9 cellular contexts compared by ENCODE assay signal in the genomic region with DNA sequence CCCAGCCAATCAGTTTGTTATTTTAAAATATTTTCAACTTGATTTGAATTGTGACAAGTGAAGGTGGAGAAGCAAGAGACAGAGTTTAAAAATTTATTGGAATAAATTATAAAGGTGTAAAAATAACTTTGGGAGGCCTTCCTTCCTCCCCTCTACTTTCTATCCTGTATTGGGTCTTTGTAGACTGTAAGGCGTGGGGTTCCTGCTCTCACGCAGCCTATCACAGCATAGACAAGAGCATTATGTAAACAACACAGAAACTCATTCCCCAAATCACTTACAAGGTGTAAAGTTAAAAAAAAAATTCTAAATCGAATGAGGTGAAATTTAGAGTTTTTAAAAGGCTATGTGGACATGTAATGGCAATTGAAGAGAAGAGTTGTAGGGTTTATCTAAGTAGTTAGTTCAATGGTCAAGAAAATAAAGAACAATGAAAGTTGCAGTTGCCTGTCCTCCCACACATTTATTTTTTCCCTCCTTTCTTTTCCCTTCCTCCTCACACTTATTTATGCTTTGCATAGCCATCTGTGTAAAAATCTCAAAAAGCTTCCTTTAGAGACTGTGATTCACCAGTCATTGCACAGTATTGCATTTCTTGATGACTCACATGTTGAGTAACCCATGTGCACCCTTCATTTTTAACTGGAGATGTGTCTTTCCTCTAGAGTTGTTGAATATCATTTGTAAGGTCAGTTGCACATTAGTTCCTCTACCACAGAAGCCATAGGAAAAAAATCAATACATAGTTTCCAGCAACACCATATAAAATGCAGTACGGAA.
DNase-seq lines count a peak whose midpoint lies in the region; ATAC-seq and TF ChIP-seq lines count a peak whose summit lies in the region.
"Had no signal": no experiment of that assay in that cellular context is flagged by ENCODE, and none has a peak within 500 bp of the region (broad histone marks: within the 10 kb centered on the region; RNA-seq: fewer than 3 reads in every experiment).

No MANE protein-coding gene starts in this region.

- no peak for TF ChIP-seq CTCF in endothelial cell (IDR thresholded peaks at IDR 0.05; ENCODE audit: unreplicated experiment)

- no peak overlapping the region for H3K4me3 Mint-ChIP-seq in endothelial cell (ENCODE audit: unreplicated experiment)

- no peaks in the 10 kb centered on the region for H3K9me3 Mint-ChIP-seq in endothelial cell (ENCODE audit: unreplicated experiment)

- intact Hi-C loops in left colon (cut with DNase I, micrococcal nuclease): no loop called here

- DNase-seq in DMS53 (lab: John Stamatoyannopoulos, UW) (peak; percentile 89), LoVo (ENCODE audit: low spot score) (peak; percentile 84), amniotic stem cell (lab: John Stamatoyannopoulos, UW) (peak; percentile 67), myocyte (ENCODE audit: low read depth) (peak; percentile 80), left colon (no peak), RPMI8226 (no peak), endothelial cell (ENCODE audit: low spot score) (no peak), NCI-H524 (lab: John Stamatoyannopoulos, UW) (no peak)
- DNase-seq: effector CD8-positive, alpha-beta T cell had no signal

- no peak overlapping the region for H3K27ac Mint-ChIP-seq in endothelial cell (ENCODE audit: unreplicated experiment)

- H3K36me3 Mint-ChIP-seq in endothelial cell (ENCODE audit: low read depth, unreplicated experiment): no peaks in the 10 kb centered on the region

- H3K27me3 Mint-ChIP-seq in endothelial cell (ENCODE audit: unreplicated experiment): no peaks in the 10 kb centered on the region

- H3K4me1 Mint-ChIP-seq in endothelial cell (ENCODE audit: unreplicated experiment): peaks cover 3% of the 10 kb centered on the region

- no peak for ATAC-seq in left colon

Comparison
In these comparisons a context has a peak if more than half of its experiments do, and no peak if none do; other contexts are left out.
1. DNase-seq: peak in DMS53 (single experiment), LoVo (single experiment), amniotic stem cell (single experiment) and myocyte (single experiment); none in left colon (0 of 2), RPMI8226 (single experiment), endothelial cell (single experiment) and NCI-H524 (0 of 2).